3 cellular contexts compared by ENCODE assay signal in the genomic region with DNA sequence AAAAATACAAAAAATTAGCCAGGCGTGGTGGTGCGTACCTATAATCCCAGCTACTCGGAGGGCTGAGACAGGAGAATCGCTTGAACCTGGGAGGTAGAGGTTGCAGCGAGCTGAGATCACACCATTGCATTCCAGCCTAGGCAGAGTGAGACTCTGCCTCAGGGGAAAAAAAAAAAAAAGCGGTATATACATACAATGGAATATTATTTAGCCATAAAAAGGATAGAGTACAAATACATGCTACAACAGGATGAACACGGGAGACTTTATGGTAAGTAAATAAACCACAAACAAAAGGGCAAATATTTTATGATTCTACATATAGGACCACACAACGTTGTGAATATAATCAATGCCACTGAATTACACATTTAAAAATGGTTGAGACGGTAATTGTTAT.
"Had no signal": no experiment of that assay in that cellular context is flagged by ENCODE, and none has a peak within 500 bp of the region (broad histone marks: within the 10 kb centered on the region; RNA-seq: fewer than 3 reads in every experiment).

No MANE protein-coding gene starts in this region.

- H3K4me3 ChIP-seq: GM12878 had no signal

- ATAC-seq: GM12878 had no signal

- DNase-seq: GDM1, GF-D8 had no signal
